Comparison of ENCODE assay signal across 11 cellular contexts in the genomic region with DNA sequence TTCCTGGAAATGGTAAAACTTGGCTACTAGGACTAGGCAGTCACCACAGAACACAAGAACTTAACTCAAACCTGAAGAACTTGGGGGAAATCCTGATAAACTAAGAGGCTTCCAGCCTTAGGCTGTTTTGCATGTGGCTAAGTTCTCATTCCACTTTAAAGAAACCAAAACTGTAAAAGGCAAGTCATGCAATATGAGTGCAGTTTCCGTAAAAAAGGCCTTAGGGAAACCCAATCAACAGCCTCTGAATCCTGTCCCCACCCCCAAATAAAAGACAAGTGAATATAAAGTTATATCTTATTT.
DNase-seq lines count a peak whose midpoint lies in the region; ATAC-seq and TF ChIP-seq lines count a peak whose summit lies in the region.
"Had no signal": no experiment of that assay in that cellular context is flagged by ENCODE, and none has a peak within 500 bp of the region (broad histone marks: within the 10 kb centered on the region; RNA-seq: fewer than 3 reads in every experiment).

No MANE protein-coding gene starts in this region.

- H3K4me2 ChIP-seq in Karpas-422 (ENCODE audit: low read depth, low read length, poor library complexity, severe bottlenecking): peak overlapping the region; percentile 62

- H3K9me3 ChIP-seq in Karpas-422 (ENCODE audit: low read length): no peaks in the 10 kb centered on the region

- intact Hi-C loops in natural killer cell (cut with micrococcal nuclease): no loop called here

- H3K79me2 ChIP-seq in Karpas-422 (ENCODE audit: low read length): peaks cover 86% of the 10 kb centered on the region

- peaks cover 6 to 7% of the 10 kb centered on the region in 2 donors for H3K4me1 Mint-ChIP-seq in natural killer cell treated with Interleukin-12 subunit alpha and Interleukin-12 subunit beta and Interleukin-15 and Interleukin-18, amount 100 ng/mL, for 72 hours (ENCODE audit: low read depth in 2 of 2)
- no peaks in the 10 kb centered on the region for H3K4me1 Mint-ChIP-seq in natural killer cell

- H3K36me3 Mint-ChIP-seq in natural killer cell treated with Interleukin-12 subunit alpha and Interleukin-12 subunit beta and Interleukin-15 and Interleukin-18, amount 100 ng/mL, for 72 hours: no peaks in the 10 kb centered on the region
- H3K36me3 Mint-ChIP-seq in natural killer cell: no peaks in the 10 kb centered on the region
- H3K36me3 Mint-ChIP-seq: activated naive CD4-positive, alpha-beta T cell treated with anti-CD3 and anti-CD28 coated beads, Interleukin-2, amount 50 U/mL, for 24 hours had no signal

- TF ChIP-seq CTCF in natural killer cell (IDR thresholded peaks at IDR 0.05): no peak

- peaks cover 0 to 25% of the 10 kb centered on the region in 2 donors for H3K27me3 Mint-ChIP-seq in natural killer cell treated with Interleukin-12 subunit alpha and Interleukin-12 subunit beta and Interleukin-15 and Interleukin-18, amount 100 ng/mL, for 72 hours
- no peaks in the 10 kb centered on the region for H3K27me3 Mint-ChIP-seq in natural killer cell (ENCODE audit: low read depth in 2 of 2)
- H3K27me3 Mint-ChIP-seq: activated naive CD4-positive, alpha-beta T cell treated with anti-CD3 and anti-CD28 coated beads, Interleukin-2, amount 50 U/mL, for 24 hours had no signal

- ATAC-seq in natural killer cell treated with Interleukin-12 subunit alpha and Interleukin-12 subunit beta and Interleukin-15 and Interleukin-18, amount 100 ng/mL, for 72 hours: peak; percentile 63 to 78
- no peak for ATAC-seq in natural killer cell
- peak; percentile 60 for ATAC-seq in HG02678 (IDR thresholded peaks at IDR 0.05; ENCODE audit: unreplicated experiment)

- no peaks in the 10 kb centered on the region for H3K9me3 Mint-ChIP-seq in natural killer cell treated with Interleukin-12 subunit alpha and Interleukin-12 subunit beta and Interleukin-15 and Interleukin-18, amount 100 ng/mL, for 72 hours
- H3K9me3 Mint-ChIP-seq in natural killer cell: no peaks in the 10 kb centered on the region
- H3K9me3 Mint-ChIP-seq: activated naive CD4-positive, alpha-beta T cell treated with anti-CD3 and anti-CD28 coated beads, Interleukin-2, amount 50 U/mL, for 24 hours had no signal

- peak overlapping the region; percentile 86 for H3K27ac ChIP-seq in Karpas-422 (ENCODE audit: low read length)

- peaks cover 19% of the 10 kb centered on the region; the same call in 1 of the 2 replicates for H3K36me3 ChIP-seq in Karpas-422 (ENCODE audit: insufficient read depth, low read length)

- no peak for DNase-seq in natural killer cell treated with Interleukin-12 subunit alpha and Interleukin-12 subunit beta and Interleukin-15 and Interleukin-18, amount 100 ng/mL, for 72 hours (ENCODE audit: low spot score)
- DNase-seq in natural killer cell (no peak), Karpas-422 (peak; percentile 71), HPDE6-E6E7 (ENCODE audit: extremely low spot score) (no peak), NCI-H2081 treated with DMSO at 0.1 percent for 48 hours (lab: John Stamatoyannopoulos, UW) (no peak), NCI-H748 (lab: John Stamatoyannopoulos, UW; ENCODE audit: unreplicated experiment) (no peak)
- DNase-seq in stimulated activated CD4-positive, alpha-beta T cell treated with anti-CD3 and anti-CD28 coated beads, Interleukin-2, amount 100 ng/mL, for 48 hours: no peak
- DNase-seq: NCI-H1092, T-helper 9 cell had no signal

- peaks cover 51% of the 10 kb centered on the region for H3K4me1 ChIP-seq in Karpas-422 (ENCODE audit: low read length)

- H3K4me3 ChIP-seq in Karpas-422 (ENCODE audit: low read length): peak overlapping the region; percentile 6; the same call in 1 of the 2 replicates

- H3K9me2 ChIP-seq in Karpas-422 (replicated peaks; ENCODE audit: insufficient read depth, low read length): no peaks in the 10 kb centered on the region

- H3K27ac Mint-ChIP-seq in natural killer cell treated with Interleukin-12 subunit alpha and Interleukin-12 subunit beta and Interleukin-15 and Interleukin-18, amount 100 ng/mL, for 72 hours: no peak overlapping the region
- H3K27ac Mint-ChIP-seq in natural killer cell: no peak overlapping the region

- no peaks in the 10 kb centered on the region for H3K27me3 ChIP-seq in Karpas-422 (ENCODE audit: low read length)

- no peak overlapping the region for H2AFZ ChIP-seq in Karpas-422 (ENCODE audit: low read length)

- no peak overlapping the region for H3K4me3 Mint-ChIP-seq in natural killer cell treated with Interleukin-12 subunit alpha and Interleukin-12 subunit beta and Interleukin-15 and Interleukin-18, amount 100 ng/mL, for 72 hours
- H3K4me3 Mint-ChIP-seq in natural killer cell: no peak overlapping the region
- H3K4me3 Mint-ChIP-seq: activated naive CD4-positive, alpha-beta T cell treated with anti-CD3 and anti-CD28 coated beads, Interleukin-2, amount 50 U/mL, for 24 hours had no signal

- H3K9ac ChIP-seq in Karpas-422 (ENCODE audit: low read length): peak overlapping the region; percentile 25

- H4K20me1 ChIP-seq in Karpas-422 (ENCODE audit: insufficient read depth, low read depth, low read length): no peaks in the 10 kb centered on the region

Comparison
In these comparisons a context has a peak if more than half of its experiments do, and no peak if none do; other contexts are left out.
1. ATAC-seq: peak in natural killer cell treated with Interleukin-12 subunit alpha and Interleukin-12 subunit beta and Interleukin-15 and Interleukin-18, amount 100 ng/mL, for 72 hours (2 of 2) and HG02678 (single experiment); none in natural killer cell (0 of 3).